18 cellular contexts compared by ENCODE assay signal in the genomic region with DNA sequence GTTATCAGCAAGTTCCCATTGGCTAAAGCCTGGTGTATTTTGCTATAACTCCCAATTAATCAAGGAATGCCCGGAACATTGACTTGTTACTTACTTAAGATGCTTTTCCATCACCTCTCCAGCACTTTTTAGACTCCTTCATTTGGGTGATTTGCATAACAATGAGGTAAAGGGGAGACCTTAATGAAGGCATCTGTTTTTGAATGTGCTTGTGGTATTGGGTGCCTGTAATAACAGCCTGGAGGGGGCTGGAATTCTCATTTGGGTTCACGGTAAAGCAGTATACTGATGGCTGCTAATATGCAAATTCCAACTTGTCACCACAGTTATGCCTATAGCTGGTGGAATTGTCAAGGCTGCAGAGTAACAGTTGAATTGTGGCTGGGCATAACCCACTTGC.
DNase-seq lines count a peak whose midpoint lies in the region; ATAC-seq lines count a peak whose summit lies in the region.
"Had no signal": no experiment of that assay in that cellular context is flagged by ENCODE, and none has a peak within 500 bp of the region (broad histone marks: within the 10 kb centered on the region; RNA-seq: fewer than 3 reads in every experiment).

No MANE protein-coding gene starts in this region.

- no peak overlapping the region for H3K4ac ChIP-seq in mesendoderm (ENCODE audit: low read depth, low read length)

- no peak overlapping the region for H2BK120ac ChIP-seq in mesendoderm (ENCODE audit: low read depth, low read length)

- no peak overlapping the region for H2BK15ac ChIP-seq in mesendoderm (replicated peaks; ENCODE audit: low read depth)

- CTCF ChIA-PET in CD8-positive, alpha-beta memory T cell (lab: Charles Lee), result no interaction called here

- no peak for ATAC-seq in central memory CD8-positive, alpha-beta T cell (replicated peaks; ENCODE audit: extremely low read depth, poor library complexity, severe bottlenecking)
- ATAC-seq in left ventricle myocardium superior, result no peak
- no peak for ATAC-seq in stimulated activated memory B cell treated with anti-CD40 and anti-IgM and Interleukin-4, amounts not matched to agents 10 μg/mL and 1 μg/mL and 100 μg/mL, for 72 hours

- no peak overlapping the region for H3K18ac ChIP-seq in mesendoderm (ENCODE audit: low read length)

- no peaks in the 10 kb centered on the region for H3K27me3 ChIP-seq in CD8-positive, alpha-beta memory T cell (ENCODE audit: insufficient read depth, low read length, poor library complexity, severe bottlenecking)
- no peaks in the 10 kb centered on the region for H3K27me3 ChIP-seq in mesendoderm (ENCODE audit: insufficient read depth, low read length, poor library complexity)

- peaks cover 53% of the 10 kb centered on the region for H3K4me1 ChIP-seq in CD8-positive, alpha-beta memory T cell (ENCODE audit: insufficient read depth, low read length)
- peaks cover 4% of the 10 kb centered on the region for H3K4me1 ChIP-seq in mesendoderm (ENCODE audit: control insufficient read depth, low read depth, low read length)

- no peak overlapping the region for H2BK5ac ChIP-seq in mesendoderm (ENCODE audit: low read length)

- no peak overlapping the region for H3K23ac ChIP-seq in mesendoderm (ENCODE audit: low read length)

- no peaks in the 10 kb centered on the region for H3K79me1 ChIP-seq in mesendoderm (ENCODE audit: low read length)

- no peak overlapping the region for H3K4me2 ChIP-seq in mesendoderm (ENCODE audit: low read length)

- no CpG with 5 or more reads among the region's 2 CpGs for WGBS in mesendoderm (ENCODE audit: extremely low coverage, insufficient coverage, low lambda C conversion rate)

- no peaks in the 10 kb centered on the region for H3K36me3 ChIP-seq in CD8-positive, alpha-beta memory T cell (ENCODE audit: insufficient read depth, low read length)
- no peaks in the 10 kb centered on the region for H3K36me3 ChIP-seq in mesendoderm (ENCODE audit: control insufficient read depth, insufficient read depth, low read length)
- H3K36me3 ChIP-seq: HAP-1 had no signal

- no peaks in the 10 kb centered on the region for H3K9me3 ChIP-seq in CD8-positive, alpha-beta memory T cell (ENCODE audit: low read length)

- H3K36me3 Mint-ChIP-seq in CD8-positive, alpha-beta memory T cell, result peaks cover 0 to 14% (median 2%) of the 10 kb centered on the region in 3 donors
- no peaks in the 10 kb centered on the region for H3K36me3 Mint-ChIP-seq in central memory CD8-positive, alpha-beta T cell (ENCODE audit: insufficient read depth)
- H3K36me3 Mint-ChIP-seq in stimulated activated memory B cell treated with anti-CD40 and anti-IgM and Interleukin-4, amounts not matched to agents 10 μg/mL and 1 μg/mL and 100 μg/mL, for 72 hours, result no peaks in the 10 kb centered on the region

- H3K9ac ChIP-seq in mesendoderm (ENCODE audit: low read length), result no peak overlapping the region

- no peak overlapping the region for H2AK5ac ChIP-seq in mesendoderm (ENCODE audit: low read length)

- H4K5ac ChIP-seq in mesendoderm (ENCODE audit: low read length), result no peak overlapping the region

- intact Hi-C loops in left ventricle myocardium superior (cut with micrococcal nuclease), result no loop called here

- POLR2A ChIA-PET in CD8-positive, alpha-beta memory T cell (lab: Charles Lee), result no interaction called here

- no peak overlapping the region for H3K27ac ChIP-seq in CD8-positive, alpha-beta memory T cell (ENCODE audit: low read depth, low read length)
- H3K27ac ChIP-seq in mesendoderm (ENCODE audit: low read depth, low read length), result no peak overlapping the region

- peak overlapping the region in 5 of 7 donors; percentile 3 to 82 (median 39) for H3K4me3 Mint-ChIP-seq in CD8-positive, alpha-beta memory T cell
- no peak overlapping the region for H3K4me3 Mint-ChIP-seq in central memory CD8-positive, alpha-beta T cell
- H3K4me3 Mint-ChIP-seq in stimulated activated memory B cell treated with anti-CD40 and anti-IgM and Interleukin-4, amounts not matched to agents 10 μg/mL and 1 μg/mL and 100 μg/mL, for 72 hours, result no peak overlapping the region

- peak overlapping the region in 3 of 8 donors; percentile 0 to 59 (median 29) for H3K27ac Mint-ChIP-seq in CD8-positive, alpha-beta memory T cell
- H3K27ac Mint-ChIP-seq in central memory CD8-positive, alpha-beta T cell (ENCODE audit: low read depth), result peak overlapping the region; percentile 80
- no peak overlapping the region for H3K27ac Mint-ChIP-seq in stimulated activated memory B cell treated with anti-CD40 and anti-IgM and Interleukin-4, amounts not matched to agents 10 μg/mL and 1 μg/mL and 100 μg/mL, for 72 hours

- no peak overlapping the region for H4K8ac ChIP-seq in mesendoderm (ENCODE audit: low read depth, low read length)

- H3K79me2 ChIP-seq in mesendoderm (ENCODE audit: control insufficient read depth, insufficient read depth, low read length), result no peaks in the 10 kb centered on the region

- no peak overlapping the region for H3K56ac ChIP-seq in mesendoderm (ENCODE audit: low read length)

- H3K27me3 Mint-ChIP-seq in CD8-positive, alpha-beta memory T cell, result no peaks in the 10 kb centered on the region
- H3K27me3 Mint-ChIP-seq in central memory CD8-positive, alpha-beta T cell, result no peaks in the 10 kb centered on the region
- H3K27me3 Mint-ChIP-seq in stimulated activated memory B cell treated with anti-CD40 and anti-IgM and Interleukin-4, amounts not matched to agents 10 μg/mL and 1 μg/mL and 100 μg/mL, for 72 hours, result no peaks in the 10 kb centered on the region

- H3K9me3 Mint-ChIP-seq in CD8-positive, alpha-beta memory T cell, result no peaks in the 10 kb centered on the region
- no peaks in the 10 kb centered on the region for H3K9me3 Mint-ChIP-seq in central memory CD8-positive, alpha-beta T cell
- H3K9me3 Mint-ChIP-seq in stimulated activated memory B cell treated with anti-CD40 and anti-IgM and Interleukin-4, amounts not matched to agents 10 μg/mL and 1 μg/mL and 100 μg/mL, for 72 hours, result no peaks in the 10 kb centered on the region

- no peak overlapping the region for H3K4me3 ChIP-seq in CD8-positive, alpha-beta memory T cell (ENCODE audit: low read length)
- no peak overlapping the region for H3K4me3 ChIP-seq in mesendoderm (ENCODE audit: low read length)
- H3K4me3 ChIP-seq: HAP-1 had no signal

- peaks cover 68 to 84% (median 69%) of the 10 kb centered on the region in 3 donors for H3K4me1 Mint-ChIP-seq in CD8-positive, alpha-beta memory T cell
- peaks cover 57% of the 10 kb centered on the region for H3K4me1 Mint-ChIP-seq in central memory CD8-positive, alpha-beta T cell
- no peaks in the 10 kb centered on the region for H3K4me1 Mint-ChIP-seq in stimulated activated memory B cell treated with anti-CD40 and anti-IgM and Interleukin-4, amounts not matched to agents 10 μg/mL and 1 μg/mL and 100 μg/mL, for 72 hours

- DNase-seq in CD8-positive, alpha-beta memory T cell, result no peak
- peak; percentile 18 for DNase-seq in NCI-H526 treated with DMSO at 0.1 percent for 48 hours (lab: John Stamatoyannopoulos, UW)
- no peak for DNase-seq in central memory CD8-positive, alpha-beta T cell (ENCODE audit: low spot score in 2 of 2)
- peak; percentile 30 for DNase-seq in mesendoderm
- DNase-seq in NCI-H510A treated with DMSO at 0.1 percent for 48 hours (lab: John Stamatoyannopoulos, UW), result no peak
- no peak for DNase-seq in left ventricle myocardium superior
- DNase-seq in NCI-H345 (lab: John Stamatoyannopoulos, UW), result no peak
- DNase-seq: DMS53, GDM1, KG1, NCI-H1092 treated with DMSO at 0.1 percent for 48 hours, NCI-H1436 treated with DMSO at 0.1 percent for 48 hours, NCI-H2029, NCI-H2227 treated with DMSO at 0.1 percent for 48 hours, NCI-H524, Right ventricle myocardium superior had no signal

Comparison
In these comparisons a context has a peak if more than half of its experiments do, and no peak if none do; other contexts are left out.
1. DNase-seq: peak in NCI-H526 treated with DMSO at 0.1 percent for 48 hours (single experiment) and mesendoderm (single experiment); none in CD8-positive, alpha-beta memory T cell (0 of 5), central memory CD8-positive, alpha-beta T cell (0 of 2), NCI-H510A treated with DMSO at 0.1 percent for 48 hours (single experiment), left ventricle myocardium superior (single experiment) and NCI-H345 (single experiment).
2. H3K4me3 Mint-ChIP-seq: peak in CD8-positive, alpha-beta memory T cell (5 of 7); none in central memory CD8-positive, alpha-beta T cell (single experiment) and stimulated activated memory B cell treated with anti-CD40 and anti-IgM and Interleukin-4, amounts not matched to agents 10 μg/mL and 1 μg/mL and 100 μg/mL, for 72 hours (single experiment).